7 cellular contexts compared by ENCODE assay signal in genomic region chr14:61553730-61554641, GRCh38.
DNase-seq lines count a peak whose midpoint lies in the region; ATAC-seq and TF ChIP-seq lines count a peak whose summit lies in the region.

No MANE protein-coding gene starts in this region.

- H3K9me3 ChIP-seq in SU-DHL-6 (ENCODE audit: insufficient read depth, low read length) = no peaks in the 10 kb centered on the region

- H3K79me2 ChIP-seq in SU-DHL-6 (ENCODE audit: insufficient read depth, low read length) = no peaks in the 10 kb centered on the region

- DNase-seq in HCEC 1CT (peak; percentile 99), foreskin fibroblast (peak; percentile 98 to 99), anterior cingulate cortex (lab: John Stamatoyannopoulos, UW) (no peak)
- no peak for DNase-seq in stimulated activated effector memory CD8-positive, alpha-beta T cell treated with anti-CD3 and anti-CD28 coated beads, Interleukin-12 subunit alpha, Interleukin-12 subunit beta, amount 100 ng/mL, for 72 hours (ENCODE audit: low spot score in 2 of 2)

- peak overlapping the region; percentile 59 for H3K4me3 Mint-ChIP-seq in stimulated activated effector memory CD8-positive, alpha-beta T cell treated with anti-CD3 and anti-CD28 coated beads, Interleukin-12 subunit alpha, Interleukin-12 subunit beta, amount 100 ng/mL, for 72 hours

- peaks cover 66% of the 10 kb centered on the region for H3K4me1 Mint-ChIP-seq in stimulated activated effector memory CD8-positive, alpha-beta T cell treated with anti-CD3 and anti-CD28 coated beads, Interleukin-12 subunit alpha, Interleukin-12 subunit beta, amount 100 ng/mL, for 72 hours

- peaks cover 24% of the 10 kb centered on the region for H3F3A ChIP-seq in SU-DHL-6 (ENCODE audit: insufficient read depth)

- H3K36me3 ChIP-seq in SU-DHL-6 (ENCODE audit: low read length) = no peaks in the 10 kb centered on the region

- no peak for ATAC-seq in stimulated activated effector memory CD8-positive, alpha-beta T cell treated with anti-CD3 and anti-CD28 coated beads, Interleukin-12 subunit alpha, Interleukin-12 subunit beta, amount 100 ng/mL, for 72 hours
- ATAC-seq in GM18909 (IDR thresholded peaks at IDR 0.05; ENCODE audit: poor library complexity, unreplicated experiment) (no peak), HG02642 (IDR thresholded peaks at IDR 0.05; ENCODE audit: poor library complexity, unreplicated experiment) (no peak)

- no peak overlapping the region for H3K27ac ChIP-seq in SU-DHL-6 (ENCODE audit: low read depth, low read length)

- H3K4me3 ChIP-seq in SU-DHL-6 (ENCODE audit: insufficient read depth, low read length, poor library complexity, severe bottlenecking) (no peak overlapping the region), foreskin fibroblast (ENCODE audit: low read depth in 1 of 2, low read length in 2 of 2) (no peak overlapping the region)

- H3K36me3 Mint-ChIP-seq in stimulated activated effector memory CD8-positive, alpha-beta T cell treated with anti-CD3 and anti-CD28 coated beads, Interleukin-12 subunit alpha, Interleukin-12 subunit beta, amount 100 ng/mL, for 72 hours = peaks cover 50% of the 10 kb centered on the region

- no peaks in the 10 kb centered on the region for H4K20me1 ChIP-seq in SU-DHL-6 (ENCODE audit: low read depth, low read length)

- H2AFZ ChIP-seq in SU-DHL-6 (ENCODE audit: low read depth, low read length, severe bottlenecking) = no peak overlapping the region

- no peaks in the 10 kb centered on the region for H3K9me3 Mint-ChIP-seq in stimulated activated effector memory CD8-positive, alpha-beta T cell treated with anti-CD3 and anti-CD28 coated beads, Interleukin-12 subunit alpha, Interleukin-12 subunit beta, amount 100 ng/mL, for 72 hours

- TF ChIP-seq CTCF in SU-DHL-6 (IDR thresholded peaks at IDR 0.05; ENCODE audit: insufficient read depth, low read length, poor library complexity, severe bottlenecking) (no peak), foreskin fibroblast (IDR thresholded peaks at IDR 0.05; ENCODE audit: low read depth, low read length) (no peak)

- no peaks in the 10 kb centered on the region for H3K27me3 ChIP-seq in SU-DHL-6 (ENCODE audit: low read length)

- peak overlapping the region; percentile 93 for H3K27ac Mint-ChIP-seq in stimulated activated effector memory CD8-positive, alpha-beta T cell treated with anti-CD3 and anti-CD28 coated beads, Interleukin-12 subunit alpha, Interleukin-12 subunit beta, amount 100 ng/mL, for 72 hours

- H3K4me2 ChIP-seq in SU-DHL-6 (ENCODE audit: low read depth, low read length, poor library complexity, severe bottlenecking) = peak overlapping the region; percentile 37

- H3K9ac ChIP-seq in SU-DHL-6 (ENCODE audit: low read length) = no peak overlapping the region

- no peaks in the 10 kb centered on the region for H3K9me2 ChIP-seq in SU-DHL-6 (replicated peaks; ENCODE audit: insufficient read depth, low read length)

Comparison
In these comparisons a context has a peak if more than half of its experiments do, and no peak if none do; other contexts are left out.
1. DNase-seq: peak in HCEC 1CT (single experiment) and foreskin fibroblast (2 of 2); none in stimulated activated effector memory CD8-positive, alpha-beta T cell treated with anti-CD3 and anti-CD28 coated beads, Interleukin-12 subunit alpha, Interleukin-12 subunit beta, amount 100 ng/mL, for 72 hours (0 of 2) and anterior cingulate cortex (0 of 58).